ENCODE assay signal across 18 cellular contexts in genomic region chr1:60386259-60386658, GRCh38.
"Had no signal": no experiment of that assay in that cellular context is flagged by ENCODE, and none has a peak within 500 bp of the region (broad histone marks: within the 10 kb centered on the region; RNA-seq: fewer than 3 reads in every experiment).

No MANE protein-coding gene starts in this region.

- H3K36me3 Mint-ChIP-seq: activated CD4-positive, alpha-beta memory T cell treated with anti-CD3 and anti-CD28 coated beads for 36 hours had no signal

- H3K4me1 Mint-ChIP-seq: activated CD4-positive, alpha-beta T cell treated with anti-CD3 and anti-CD28 coated beads for 36 hours had no signal

- DNase-seq: activated CD4-positive, alpha-beta memory T cell treated with anti-CD3 and anti-CD28 coated beads for 36 hours; activated CD4-positive, alpha-beta T cell treated with anti-CD3 and anti-CD28 coated beads for 36 hours; activated effector memory CD4-positive, alpha-beta T cell treated with Interleukin-2 at 50 U/mL for 16 hours; activated naive CD4-positive, alpha-beta T cell treated with anti-CD3 and anti-CD28 coated beads, Interleukin-2, amount 50 U/mL, for 16 hours; activated T-cell treated with anti-CD3 and anti-CD28 coated beads, Interleukin-2, amount 50 U/mL, for 4 hours; adrenal gland; dorsolateral prefrontal cortex; mesendoderm; nucleus accumbens; right lobe of liver; SIG-M5; spleen had no signal

- H3K4me1 ChIP-seq: adrenal gland, breast epithelium, prostate gland, right lobe of liver had no signal

- H3K27me3 ChIP-seq: adrenal gland, breast epithelium, dorsolateral prefrontal cortex, esophagus muscularis mucosa, right lobe of liver, spleen had no signal

- H3K4me3 Mint-ChIP-seq: activated CD4-positive, alpha-beta memory T cell treated with anti-CD3 and anti-CD28 coated beads for 36 hours; activated CD4-positive, alpha-beta T cell treated with anti-CD3 and anti-CD28 coated beads for 36 hours; activated T-cell treated with anti-CD3 and anti-CD28 coated beads, Interleukin-2, amount 50 U/mL, for 4 hours; nephron; T-helper 1 cell treated with Interleukin-12 subunit alpha and Interleukin-12 subunit beta and Interleukin-4 antibody, amounts not matched to agents 30 μg/mL and 1 μg/mL, for 36 hours had no signal

- H3K4me3 ChIP-seq: adrenal gland, breast epithelium, dorsolateral prefrontal cortex, esophagus muscularis mucosa, prostate gland, right lobe of liver, spleen, thoracic aorta had no signal

- H3K27ac Mint-ChIP-seq: activated CD4-positive, alpha-beta memory T cell treated with anti-CD3 and anti-CD28 coated beads for 36 hours; activated CD4-positive, alpha-beta T cell treated with anti-CD3 and anti-CD28 coated beads for 36 hours; nephron; T-helper 1 cell treated with Interleukin-12 subunit alpha and Interleukin-12 subunit beta and Interleukin-4 antibody, amounts not matched to agents 30 μg/mL and 1 μg/mL, for 36 hours had no signal

- H3K9me3 Mint-ChIP-seq: nephron; T-helper 1 cell treated with Interleukin-12 subunit alpha and Interleukin-12 subunit beta and Interleukin-4 antibody, amounts not matched to agents 30 μg/mL and 1 μg/mL, for 36 hours had no signal

- H3K36me3 ChIP-seq: adrenal gland, breast epithelium, esophagus muscularis mucosa, prostate gland, right lobe of liver, spleen, thoracic aorta had no signal

- ATAC-seq: activated CD4-positive, alpha-beta T cell treated with anti-CD3 and anti-CD28 coated beads for 36 hours; activated T-cell treated with anti-CD3 and anti-CD28 coated beads, Interleukin-2, amount 50 U/mL, for 4 hours; right lobe of liver had no signal

- H3K27ac ChIP-seq: adrenal gland, breast epithelium, dorsolateral prefrontal cortex, esophagus muscularis mucosa, prostate gland, right lobe of liver, spleen, thoracic aorta had no signal

- H3K9me3 ChIP-seq: adrenal gland, breast epithelium, esophagus muscularis mucosa, prostate gland, right lobe of liver, thoracic aorta had no signal

- H3K27me3 Mint-ChIP-seq: activated CD4-positive, alpha-beta T cell treated with anti-CD3 and anti-CD28 coated beads for 36 hours had no signal
